In the genomic region with DNA sequence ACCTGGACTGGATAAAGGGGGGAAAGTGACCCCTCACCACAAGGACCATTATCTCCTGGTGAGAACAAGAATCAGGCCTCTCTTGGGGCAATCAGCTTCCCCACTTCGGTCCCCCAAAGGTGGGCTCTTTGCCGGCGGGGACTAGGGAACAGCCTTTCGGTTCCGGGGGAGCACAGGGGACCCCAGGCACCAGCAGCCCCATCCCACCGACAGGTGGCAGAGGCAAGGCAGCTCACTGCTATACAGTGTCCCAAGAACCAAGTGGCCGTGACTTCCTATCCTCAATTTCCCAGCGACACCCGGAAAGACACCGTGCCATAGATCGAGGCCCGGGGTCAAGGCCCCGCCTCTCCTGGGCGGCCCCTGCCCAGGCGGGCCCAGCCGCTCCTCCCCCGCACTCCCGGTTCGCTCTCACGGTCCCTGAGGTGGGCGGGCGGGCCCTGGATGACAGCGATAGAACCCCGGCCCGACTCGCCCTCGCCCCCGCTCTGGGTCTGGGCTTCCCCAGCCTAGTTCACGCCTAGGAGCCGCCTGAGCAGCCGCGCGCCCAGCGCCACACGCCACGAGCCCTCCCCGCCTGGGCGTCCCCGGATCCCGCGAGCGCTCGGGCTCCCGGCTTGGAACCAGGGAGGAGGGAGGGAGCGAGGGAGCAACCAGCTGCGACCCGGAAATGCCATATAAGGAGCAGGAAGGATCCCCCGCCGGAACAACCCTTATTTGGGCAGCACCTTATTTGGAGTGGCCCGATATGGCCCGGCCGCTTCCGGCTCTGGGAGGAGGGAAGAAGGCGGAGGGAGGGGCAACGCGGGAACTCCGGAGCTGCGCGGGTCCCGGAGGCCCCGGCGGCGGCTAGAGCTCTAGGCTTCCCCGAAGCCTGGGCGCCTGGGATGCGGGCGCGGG, we compare ENCODE assay signal across 8 cellular contexts. TPM values are rescaled to one million over a fixed set of nuclear protein-coding genes. Genes with fewer than 3 reads are reported as not detected.
DNase-seq lines count a peak whose midpoint lies in the region; ATAC-seq lines count a peak whose summit lies in the region.

No MANE protein-coding gene starts in this region.

- peaks cover 4% of the 10 kb centered on the region for H3K36me3 Mint-ChIP-seq in activated CD8-positive, alpha-beta memory T cell treated with anti-CD3 and anti-CD28 coated beads, Interleukin-2, amount 10 ng/mL, durations not matched to agents 7 days and 5 days
- peaks cover 45% of the 10 kb centered on the region for H3K36me3 Mint-ChIP-seq in effector memory CD8-positive, alpha-beta T cell (ENCODE audit: insufficient read depth)

- WGBS in mesenchymal stem cell: under 1% methylated on average over 56 of the region's 68 CpGs

- no peak overlapping the region for H2AK5ac ChIP-seq in mesenchymal stem cell (ENCODE audit: low read length, severe bottlenecking)

- peak overlapping the region; percentile 77 to 92 for H3K4me3 ChIP-seq in mesenchymal stem cell (ENCODE audit: insufficient read depth in 1 of 2, low read depth in 1 of 2, low read length in 2 of 2)

- CTCF ChIA-PET in activated CD8-positive, alpha-beta memory T cell treated with anti-CD3 and anti-CD28 coated beads, Interleukin-2, amount 10 ng/mL, durations not matched to agents 7 days and 5 days (lab: Charles Lee): interaction anchor here (0.7 to 10.5 kb wide), 22 partner anchors 9 to 927 kb away, joined by 3 to 100 read pairs (median 4); partner anchors contain the start of genes ETF1, HSPA9 and KDM3B

- H2BK120ac ChIP-seq in mesenchymal stem cell (ENCODE audit: low read depth, low read length): peak overlapping the region; percentile 91

- in situ Hi-C loops in Caki2 (cut with HindIII; ENCODE audit: low pct_unique_long_range_greater_than_20kb, low sequenced_read_pairs): no loop called here

- no peaks in the 10 kb centered on the region for H3K9me3 ChIP-seq in mesenchymal stem cell (ENCODE audit: control insufficient read depth, low read length)

- no peaks in the 10 kb centered on the region for H3K27me3 ChIP-seq in mesenchymal stem cell (ENCODE audit: control insufficient read depth in 1 of 2, insufficient read depth in 1 of 2, low read length in 2 of 2)

- H3K9me3 Mint-ChIP-seq in activated CD8-positive, alpha-beta memory T cell treated with anti-CD3 and anti-CD28 coated beads, Interleukin-2, amount 10 ng/mL, durations not matched to agents 7 days and 5 days (ENCODE audit: low read depth): no peaks in the 10 kb centered on the region
- no peaks in the 10 kb centered on the region for H3K9me3 Mint-ChIP-seq in effector memory CD8-positive, alpha-beta T cell

- H3K4me1 Mint-ChIP-seq in activated CD8-positive, alpha-beta memory T cell treated with anti-CD3 and anti-CD28 coated beads, Interleukin-2, amount 10 ng/mL, durations not matched to agents 7 days and 5 days: peaks cover 23% of the 10 kb centered on the region
- H3K4me1 Mint-ChIP-seq in effector memory CD8-positive, alpha-beta T cell (ENCODE audit: low read depth in 2 of 2): peaks cover 26 to 33% of the 10 kb centered on the region in 2 donors

- H3K14ac ChIP-seq in mesenchymal stem cell (ENCODE audit: low read length in 2 of 2): peak overlapping the region in 1 of 2 experiments; percentile 77

- peak overlapping the region; percentile 94 for H3K9ac ChIP-seq in mesenchymal stem cell (ENCODE audit: low read length)

- peaks cover 27% of the 10 kb centered on the region for H3K4me1 ChIP-seq in mesenchymal stem cell (ENCODE audit: control insufficient read depth, insufficient read depth, low read depth, low read length)

- H3K4me2 ChIP-seq in mesenchymal stem cell (ENCODE audit: low read length, poor library complexity, severe bottlenecking): peak overlapping the region; percentile 95

- peak; percentile 74 for ATAC-seq in GM21390 (IDR thresholded peaks at IDR 0.05; ENCODE audit: unreplicated experiment)
- ATAC-seq in activated CD8-positive, alpha-beta memory T cell treated with anti-CD3 and anti-CD28 coated beads, Interleukin-2, amount 10 ng/mL, durations not matched to agents 7 days and 5 days: peak; percentile 67
- peak; percentile 68 for ATAC-seq in effector memory CD8-positive, alpha-beta T cell (replicated peaks)

- H3K23ac ChIP-seq in mesenchymal stem cell (ENCODE audit: low read length in 2 of 2): no peak overlapping the region

- H3K27ac Mint-ChIP-seq in activated CD8-positive, alpha-beta memory T cell treated with anti-CD3 and anti-CD28 coated beads, Interleukin-2, amount 10 ng/mL, durations not matched to agents 7 days and 5 days: peak overlapping the region; percentile 94
- H3K27ac Mint-ChIP-seq in effector memory CD8-positive, alpha-beta T cell: peak overlapping the region; percentile 94 to 96

- H4K8ac ChIP-seq in mesenchymal stem cell (ENCODE audit: low read length): peak overlapping the region; percentile 96

- H2BK12ac ChIP-seq in mesenchymal stem cell (ENCODE audit: low read length in 2 of 2): peak overlapping the region in 1 of 2 experiments; percentile 95

- H3K18ac ChIP-seq in mesenchymal stem cell (ENCODE audit: low read depth in 1 of 2, low read length in 2 of 2): peak overlapping the region; percentile 95 to 98

- peak; percentile 98 for DNase-seq in Caki2 (ENCODE audit: low read depth)
- peak; percentile 36 to 98 (median 94) for DNase-seq in HUDEP-2 (lab: John Stamatoyannopoulos, UW; ENCODE audit: unreplicated experiment in 76 of 76)
- peak; percentile 97 for DNase-seq in NOMO-1 treated with DMSO at 0.1 percent for 48 hours (lab: John Stamatoyannopoulos, UW; ENCODE audit: unreplicated experiment)
- peak; percentile 98 for DNase-seq in activated CD8-positive, alpha-beta memory T cell treated with anti-CD3 and anti-CD28 coated beads, Interleukin-2, amount 10 ng/mL, durations not matched to agents 7 days and 5 days
- DNase-seq in effector memory CD8-positive, alpha-beta T cell: peak; percentile 96 to 99 (median 97)
- DNase-seq in mesenchymal stem cell: peak; percentile 99
- DNase-seq in stimulated activated CD8-positive, alpha-beta memory T cell treated with anti-CD3 and anti-CD28 coated beads, Interleukin-12 subunit alpha, Interleukin-12 subunit beta, amount 100 ng/mL, for 24 hours (ENCODE audit: extremely low read depth): peak; percentile 84

- H3K79me1 ChIP-seq in mesenchymal stem cell (replicated peaks; ENCODE audit: low read length, poor library complexity, severe bottlenecking): peaks cover 5% of the 10 kb centered on the region

- peak overlapping the region; percentile 94 for H4K91ac ChIP-seq in mesenchymal stem cell (ENCODE audit: low read length)

- H2BK5ac ChIP-seq in mesenchymal stem cell (ENCODE audit: low read depth, low read length, poor library complexity, severe bottlenecking): peak overlapping the region; percentile 36

- peaks cover 13 to 16% of the 10 kb centered on the region in 2 experiments for H3K36me3 ChIP-seq in mesenchymal stem cell (ENCODE audit: control insufficient read depth in 1 of 2, insufficient read depth in 2 of 2, low read depth in 1 of 2, low read length in 2 of 2)

- peaks cover 15% of the 10 kb centered on the region for H3K27me3 Mint-ChIP-seq in activated CD8-positive, alpha-beta memory T cell treated with anti-CD3 and anti-CD28 coated beads, Interleukin-2, amount 10 ng/mL, durations not matched to agents 7 days and 5 days
- no peaks in the 10 kb centered on the region for H3K27me3 Mint-ChIP-seq in effector memory CD8-positive, alpha-beta T cell

- H2BK15ac ChIP-seq in mesenchymal stem cell (ENCODE audit: low read depth, poor library complexity, severe bottlenecking): peak overlapping the region; percentile 92

- peak overlapping the region; percentile 83 for H3K4me3 Mint-ChIP-seq in activated CD8-positive, alpha-beta memory T cell treated with anti-CD3 and anti-CD28 coated beads, Interleukin-2, amount 10 ng/mL, durations not matched to agents 7 days and 5 days
- H3K4me3 Mint-ChIP-seq in effector memory CD8-positive, alpha-beta T cell: peak overlapping the region; percentile 83 to 84

- peak overlapping the region; percentile 93 for H3K27ac ChIP-seq in mesenchymal stem cell (ENCODE audit: low read length, poor library complexity, severe bottlenecking)

- peak overlapping the region; percentile 72 to 82 for H3K4ac ChIP-seq in mesenchymal stem cell (ENCODE audit: low read depth in 1 of 2, low read length in 2 of 2)

- H2AFZ ChIP-seq in mesenchymal stem cell (ENCODE audit: low read depth, low read length): peak overlapping the region; percentile 84

RNA-seq across cellular contexts. Expression of gene EGR1, which starts 0.6 kb away (rescaled TPM):
- total RNA-seq in Caki2 (2014; rRNA removed; shearing (Covaris generic); ENCODE audit: low replicate concordance): 0.75 and 1.0 TPM in 2 replicates
- 10 to 100 TPM; 10.0 to 10.7 TPM for total RNA-seq in activated CD8-positive, alpha-beta memory T cell treated with anti-CD3 and anti-CD28 coated beads, Interleukin-2, amount 10 ng/mL, durations not matched to agents 7 days and 5 days
- polyA plus RNA-seq in mesenchymal stem cell (2013, experiment 1 of 2): 459 TPM
- polyA plus RNA-seq in mesenchymal stem cell (2013, experiment 2 of 2): 434 TPM

RNA-seq across cellular contexts. Expression of gene REEP2, which starts 25.8 kb away (rescaled TPM):
- 1.5 and 8.9 TPM in 2 replicates for total RNA-seq in Caki2 (2014; rRNA removed; shearing (Covaris generic); ENCODE audit: low replicate concordance)
- total RNA-seq in activated CD8-positive, alpha-beta memory T cell treated with anti-CD3 and anti-CD28 coated beads, Interleukin-2, amount 10 ng/mL, durations not matched to agents 7 days and 5 days: 1 to 10 TPM; 1.7 to 5.4 TPM
- 9.4 TPM for polyA plus RNA-seq in mesenchymal stem cell (2013, experiment 1 of 2)
- 9.3 TPM for polyA plus RNA-seq in mesenchymal stem cell (2013, experiment 2 of 2)

Comparison
In these comparisons a context has a peak if more than half of its experiments do, and no peak if none do; other contexts are left out.
1. Peak in every context shown above with its lines: DNase-seq, ATAC-seq, H3K4me3 ChIP-seq and H3K27ac ChIP-seq.